23 cellular contexts compared by ENCODE assay signal in the genomic region with DNA sequence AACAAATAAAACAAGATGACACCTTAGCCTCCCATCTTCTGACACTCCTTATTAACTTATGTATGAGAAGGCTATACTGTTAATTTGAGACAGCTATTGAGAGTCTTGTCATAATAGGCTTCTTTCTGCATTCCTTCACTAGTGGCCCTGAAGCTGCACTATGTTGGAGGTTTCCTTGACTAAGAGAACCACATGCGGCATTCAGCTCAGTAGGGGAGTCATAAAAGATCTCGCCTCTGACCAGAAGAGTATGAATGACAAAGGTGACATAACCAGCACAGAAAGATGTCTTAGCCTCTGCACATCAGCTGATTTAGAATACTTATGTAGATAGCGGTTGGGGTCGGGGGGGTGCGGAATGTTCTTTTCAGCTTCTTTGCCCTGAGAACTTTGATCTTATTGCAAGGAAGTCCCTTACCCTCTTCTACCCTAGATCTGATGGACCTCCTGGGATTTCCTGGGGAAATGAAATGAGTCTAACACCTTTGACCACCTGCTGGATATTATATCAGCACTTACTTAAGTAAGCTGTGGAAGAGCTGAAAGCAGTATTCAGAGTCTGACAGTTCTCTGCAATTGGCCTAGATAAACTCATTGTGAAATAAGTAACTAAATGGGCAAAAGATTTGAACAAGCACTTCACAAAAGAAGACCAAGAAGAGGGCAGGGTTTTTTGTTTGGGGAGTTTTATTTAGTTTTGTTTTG.
"Had no signal": no experiment of that assay in that cellular context is flagged by ENCODE, and none has a peak within 500 bp of the region (broad histone marks: within the 10 kb centered on the region; RNA-seq: fewer than 3 reads in every experiment).

No MANE protein-coding gene starts in this region.

- ATAC-seq: effector memory CD8-positive, alpha-beta T cell; esophagus mucosa; foreskin keratinocyte; gastrocnemius medialis; gastroesophageal sphincter had no signal

- H3K4me3 Mint-ChIP-seq: dendritic cell treated with granulocyte-macrophage colony-stimulating factor and Interleukin-4, amounts not matched to agents 40 ng/mL and 50 ng/mL, for 4 days; effector memory CD8-positive, alpha-beta T cell; endodermal cell had no signal

- H3K27ac ChIP-seq: colonic mucosa, coronary artery, dorsolateral prefrontal cortex, epithelial cell of prostate, esophagus muscularis mucosa, esophagus squamous epithelium, foreskin keratinocyte, gastrocnemius medialis, gastroesophageal sphincter had no signal

- H3K27me3 Mint-ChIP-seq: dendritic cell treated with granulocyte-macrophage colony-stimulating factor and Interleukin-4, amounts not matched to agents 40 ng/mL and 50 ng/mL, for 4 days; effector memory CD8-positive, alpha-beta T cell had no signal

- H3K4me3 ChIP-seq: colonic mucosa, coronary artery, dorsolateral prefrontal cortex, esophagus muscularis mucosa, esophagus squamous epithelium, gastrocnemius medialis, gastroesophageal sphincter had no signal

- H3K27me3 ChIP-seq: dorsolateral prefrontal cortex, esophagus muscularis mucosa, esophagus squamous epithelium, foreskin keratinocyte, gastrocnemius medialis, gastroesophageal sphincter had no signal

- H3K36me3 ChIP-seq: colonic mucosa, gastrocnemius medialis had no signal

- H3K9me3 ChIP-seq: colonic mucosa, esophagus muscularis mucosa, esophagus squamous epithelium, gastrocnemius medialis, gastroesophageal sphincter had no signal

- H3K9me3 Mint-ChIP-seq: dendritic cell treated with granulocyte-macrophage colony-stimulating factor and Interleukin-4, amounts not matched to agents 40 ng/mL and 50 ng/mL, for 4 days; effector memory CD8-positive, alpha-beta T cell; endodermal cell had no signal

- H3K27ac Mint-ChIP-seq: dendritic cell treated with granulocyte-macrophage colony-stimulating factor and Interleukin-4, amounts not matched to agents 40 ng/mL and 50 ng/mL, for 4 days; endodermal cell had no signal

- DNase-seq: colonic mucosa; cortex of kidney; dermis blood vessel endothelial cell; dorsolateral prefrontal cortex; effector CD4-positive, alpha-beta T cell; effector CD8-positive, alpha-beta T cell; effector memory CD4-positive, alpha-beta T cell; effector memory CD8-positive, alpha-beta T cell; endodermal cell; erythroblast; esophagus squamous epithelium; foreskin fibroblast; foreskin keratinocyte; foreskin melanocyte; gastrocnemius medialis; glutamatergic neuron; head of caudate nucleus had no signal

- H3K4me1 ChIP-seq: colonic mucosa, esophagus muscularis mucosa, esophagus squamous epithelium, gastroesophageal sphincter had no signal
